1 cellular context compared by ENCODE assay signal in genomic region chr12:132921685-132922084, GRCh38.
TF ChIP-seq lines count a peak whose summit lies in the region.

No MANE protein-coding gene starts in this region.

TF ChIP-seq in SK-N-SH, 30 proteins besides CTCF, POLR2A, EP300 and RAD21 (continued from another document):
- no peak for TF ChIP-seq PBX3 (IDR thresholded peaks at IDR 0.05)
- no peak for TF ChIP-seq TCF12 (IDR thresholded peaks at IDR 0.05)
